8 cellular contexts compared by ENCODE assay signal in genomic region chr5:150778103-150778516, GRCh38. TPM values are rescaled to one million over a fixed set of nuclear protein-coding genes. Genes with fewer than 3 reads are reported as not detected.
DNase-seq lines count a peak whose midpoint lies in the region; ATAC-seq and TF ChIP-seq lines count a peak whose summit lies in the region.

No MANE protein-coding gene starts in this region.

- H3K36me3 ChIP-seq in esophagus squamous epithelium (no peaks in the 10 kb centered on the region), parathyroid adenoma (ENCODE audit: control insufficient read depth, insufficient read depth, low read length) (no peaks in the 10 kb centered on the region)

- peak overlapping the region; percentile 9 for H3K9ac ChIP-seq in parathyroid adenoma

- ATAC-seq in HG03520 (IDR thresholded peaks at IDR 0.05; ENCODE audit: unreplicated experiment) (no peak), GM19324 (IDR thresholded peaks at IDR 0.05; ENCODE audit: low FRiP score, unreplicated experiment) (no peak)

- no peaks in the 10 kb centered on the region for H3K27me3 ChIP-seq in esophagus squamous epithelium
- H3K27me3 ChIP-seq in parathyroid adenoma (ENCODE audit: control insufficient read depth, insufficient read depth, low read length), result no peaks in the 10 kb centered on the region

- no peak for TF ChIP-seq POLR2A in esophagus squamous epithelium (IDR thresholded peaks at IDR 0.05)

- peak overlapping the region; percentile 94 for H3K4me2 ChIP-seq in parathyroid adenoma (ENCODE audit: low read length)

- DNase-seq in RPMI7951 (ENCODE audit: low read depth), result peak; percentile 47
- DNase-seq in esophagus squamous epithelium (lab: John Stamatoyannopoulos, UW), result no peak
- no peak for DNase-seq in KG1 (lab: John Stamatoyannopoulos, UW)
- no peak for DNase-seq in GF-D8 (lab: John Stamatoyannopoulos, UW)

- 9 to 19% methylated on average over 7 of the region's 7 CpGs for WGBS in esophagus squamous epithelium, 2 donors

- H3K27ac ChIP-seq in esophagus squamous epithelium (peak overlapping the region; percentile 86 to 97 (median 93)), parathyroid adenoma (peak overlapping the region; percentile 81)

- no peaks in the 10 kb centered on the region for H3K79me2 ChIP-seq in parathyroid adenoma

- H3K4me1 ChIP-seq in esophagus squamous epithelium, result peaks cover 34 to 69% (median 44%) of the 10 kb centered on the region in 3 donors
- H3K4me1 ChIP-seq in parathyroid adenoma, result peaks cover 20% of the 10 kb centered on the region

- TF ChIP-seq CTCF in GM12875 (IDR thresholded peaks at IDR 0.05; ENCODE audit: borderline replicate concordance, insufficient read depth, low read depth, low read length), result no peak
- no peak for TF ChIP-seq CTCF in esophagus squamous epithelium (IDR thresholded peaks at IDR 0.05)
- no peak for TF ChIP-seq CTCF in parathyroid adenoma (IDR thresholded peaks at IDR 0.05)

- intact Hi-C loops in esophagus squamous epithelium (cut with DNase I), result no loop called here

- peak overlapping the region; percentile 92 for H2AFZ ChIP-seq in parathyroid adenoma

- H3K4me3 ChIP-seq in GM12875 (ENCODE audit: low read depth, low read length) (peak overlapping the region; percentile 88), esophagus squamous epithelium (peak overlapping the region; percentile 63 to 87 (median 78)), parathyroid adenoma (ENCODE audit: low read depth, low read length) (peak overlapping the region; percentile 83)

- no peaks in the 10 kb centered on the region for H3K9me3 ChIP-seq in esophagus squamous epithelium
- H3K9me3 ChIP-seq in parathyroid adenoma (ENCODE audit: control insufficient read depth, low read length), result no peaks in the 10 kb centered on the region

RNA-seq across cellular contexts. Expression of gene SMIM3, which starts 0.4 kb away (rescaled TPM):
- 150 and 175 TPM in 2 replicates for total RNA-seq in RPMI7951 (2014; rRNA removed; shearing (Covaris generic))
- total RNA-seq in esophagus squamous epithelium, result 10 to 100 TPM in 3 of 4 donors, 1 to 10 TPM in 1; 6.8 to 38.5 (median 17.6) TPM

RNA-seq across cellular contexts. Expression of gene DCTN4, which starts 19.3 kb away (rescaled TPM):
- 35.5 and 41.2 TPM in 2 replicates for total RNA-seq in RPMI7951 (2014; rRNA removed; shearing (Covaris generic))
- 10 to 100 TPM; 31.8 to 50.2 (median 36.8) TPM for total RNA-seq in esophagus squamous epithelium
